Comparison of ENCODE assay signal across 8 cellular contexts in the genomic region with DNA sequence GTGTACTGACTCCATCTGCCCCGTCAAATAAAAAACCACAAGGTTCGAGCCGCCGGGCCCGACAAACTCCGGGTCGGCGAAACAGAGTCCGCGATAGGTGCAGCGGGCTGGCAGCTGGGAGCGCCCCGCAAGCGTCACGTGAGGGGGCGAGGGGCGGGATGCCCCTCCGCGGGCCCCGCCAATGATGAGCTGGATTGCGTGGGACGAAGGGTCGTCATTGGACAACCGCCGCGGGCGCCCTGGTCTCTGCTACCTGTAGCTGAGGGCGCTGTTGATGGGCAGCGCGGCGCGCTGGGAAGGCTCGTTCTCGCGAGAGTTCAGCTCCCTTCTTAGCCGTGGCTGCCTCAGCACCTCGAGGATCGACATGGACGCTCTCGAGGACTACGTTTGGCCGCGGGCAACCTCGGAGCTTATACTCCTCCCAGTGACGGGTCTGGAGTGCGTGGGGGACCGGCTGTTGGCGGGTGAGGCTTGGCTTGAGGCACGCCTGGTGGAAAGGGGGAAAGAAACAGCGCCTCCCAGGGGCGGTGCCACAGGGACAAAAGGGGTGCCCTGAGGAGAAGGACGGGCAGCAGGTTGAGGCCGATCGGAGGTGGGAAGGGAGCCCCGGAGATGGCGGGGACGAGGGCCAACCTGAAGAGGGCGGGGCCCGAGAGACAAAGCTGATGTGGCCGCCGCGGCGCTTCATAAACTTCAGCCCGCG. TPM values are rescaled to one million over a fixed set of nuclear protein-coding genes. Genes with fewer than 3 reads are reported as not detected.
DNase-seq lines count a peak whose midpoint lies in the region; ATAC-seq lines count a peak whose summit lies in the region.

A gene with protein sequence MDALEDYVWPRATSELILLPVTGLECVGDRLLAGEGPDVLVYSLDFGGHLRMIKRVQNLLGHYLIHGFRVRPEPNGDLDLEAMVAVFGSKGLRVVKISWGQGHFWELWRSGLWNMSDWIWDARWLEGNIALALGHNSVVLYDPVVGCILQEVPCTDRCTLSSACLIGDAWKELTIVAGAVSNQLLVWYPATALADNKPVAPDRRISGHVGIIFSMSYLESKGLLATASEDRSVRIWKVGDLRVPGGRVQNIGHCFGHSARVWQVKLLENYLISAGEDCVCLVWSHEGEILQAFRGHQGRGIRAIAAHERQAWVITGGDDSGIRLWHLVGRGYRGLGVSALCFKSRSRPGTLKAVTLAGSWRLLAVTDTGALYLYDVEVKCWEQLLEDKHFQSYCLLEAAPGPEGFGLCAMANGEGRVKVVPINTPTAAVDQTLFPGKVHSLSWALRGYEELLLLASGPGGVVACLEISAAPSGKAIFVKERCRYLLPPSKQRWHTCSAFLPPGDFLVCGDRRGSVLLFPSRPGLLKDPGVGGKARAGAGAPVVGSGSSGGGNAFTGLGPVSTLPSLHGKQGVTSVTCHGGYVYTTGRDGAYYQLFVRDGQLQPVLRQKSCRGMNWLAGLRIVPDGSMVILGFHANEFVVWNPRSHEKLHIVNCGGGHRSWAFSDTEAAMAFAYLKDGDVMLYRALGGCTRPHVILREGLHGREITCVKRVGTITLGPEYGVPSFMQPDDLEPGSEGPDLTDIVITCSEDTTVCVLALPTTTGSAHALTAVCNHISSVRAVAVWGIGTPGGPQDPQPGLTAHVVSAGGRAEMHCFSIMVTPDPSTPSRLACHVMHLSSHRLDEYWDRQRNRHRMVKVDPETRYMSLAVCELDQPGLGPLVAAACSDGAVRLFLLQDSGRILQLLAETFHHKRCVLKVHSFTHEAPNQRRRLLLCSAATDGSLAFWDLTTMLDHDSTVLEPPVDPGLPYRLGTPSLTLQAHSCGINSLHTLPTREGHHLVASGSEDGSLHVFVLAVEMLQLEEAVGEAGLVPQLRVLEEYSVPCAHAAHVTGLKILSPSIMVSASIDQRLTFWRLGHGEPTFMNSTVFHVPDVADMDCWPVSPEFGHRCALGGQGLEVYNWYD (plus strand): TSS at position 324 of the 703 bp plus-strand sequence. CDS start 41 bp downstream, at position 365.

- H3K27me3 Mint-ChIP-seq in activated T-helper 1 cell treated with anti-CD3 and anti-CD28 coated beads, Interleukin-12 subunit alpha, Interleukin-12 subunit beta, Interleukin-2, Interleukin-4 antibody, amounts not matched to agents 30 ng/mL and 10 ng/mL and 1 ng/mL, durations not matched to agents 14 hours and 24 hours and 36 hours (ENCODE audit: insufficient read depth): no peaks in the 10 kb centered on the region
- no peaks in the 10 kb centered on the region for H3K27me3 Mint-ChIP-seq in naive B cell
- H3K27me3 Mint-ChIP-seq in stimulated activated memory B cell treated with anti-CD40 and anti-IgM and Interleukin-4, amounts not matched to agents 10 μg/mL and 1 μg/mL and 100 μg/mL, for 72 hours: no peaks in the 10 kb centered on the region

- 0 to 1% methylated on average over 48 to 65 of the region's 65 CpGs for WGBS in GM23248 (ENCODE audit: low coverage in 1 of 2, low lambda C conversion rate in 2 of 2, missing lambda C conversion rate in 2 of 2), 2 experiments

- peak within 1 kb of the TSS; percentile 80 for H3K4me3 ChIP-seq in GM23248

- H3K27ac ChIP-seq in GM23248: peak within 1 kb of the TSS; percentile 94

- no peaks in the 10 kb centered on the region for H4K20me1 ChIP-seq in GM23248 (ENCODE audit: insufficient read depth)

- H3K4me1 Mint-ChIP-seq in activated T-helper 1 cell treated with anti-CD3 and anti-CD28 coated beads, Interleukin-12 subunit alpha, Interleukin-12 subunit beta, Interleukin-2, Interleukin-4 antibody, amounts not matched to agents 30 ng/mL and 10 ng/mL and 1 ng/mL, durations not matched to agents 14 hours and 24 hours and 36 hours (ENCODE audit: low read depth): peaks cover 29% of the 10 kb centered on the region
- peaks cover 26 to 39% (median 35%) of the 10 kb centered on the region in 3 donors for H3K4me1 Mint-ChIP-seq in naive B cell
- H3K4me1 Mint-ChIP-seq in stimulated activated memory B cell treated with anti-CD40 and anti-IgM and Interleukin-4, amounts not matched to agents 10 μg/mL and 1 μg/mL and 100 μg/mL, for 72 hours: peaks cover 47% of the 10 kb centered on the region

- no peaks in the 10 kb centered on the region for H3K36me3 ChIP-seq in GM23248 (ENCODE audit: low read depth)

- peaks cover 58% of the 10 kb centered on the region for H3K79me2 ChIP-seq in GM23248 (ENCODE audit: insufficient read depth)

- H3K36me3 Mint-ChIP-seq in activated T-helper 1 cell treated with anti-CD3 and anti-CD28 coated beads, Interleukin-12 subunit alpha, Interleukin-12 subunit beta, Interleukin-2, Interleukin-4 antibody, amounts not matched to agents 30 ng/mL and 10 ng/mL and 1 ng/mL, durations not matched to agents 14 hours and 24 hours and 36 hours (ENCODE audit: low read depth): peaks cover 15% of the 10 kb centered on the region
- H3K36me3 Mint-ChIP-seq in naive B cell: no peaks in the 10 kb centered on the region
- peaks cover 28% of the 10 kb centered on the region for H3K36me3 Mint-ChIP-seq in stimulated activated memory B cell treated with anti-CD40 and anti-IgM and Interleukin-4, amounts not matched to agents 10 μg/mL and 1 μg/mL and 100 μg/mL, for 72 hours

- peak within 1 kb of the TSS; percentile 100 for H3K27ac Mint-ChIP-seq in activated T-helper 1 cell treated with anti-CD3 and anti-CD28 coated beads, Interleukin-12 subunit alpha, Interleukin-12 subunit beta, Interleukin-2, Interleukin-4 antibody, amounts not matched to agents 30 ng/mL and 10 ng/mL and 1 ng/mL, durations not matched to agents 14 hours and 24 hours and 36 hours
- peak within 1 kb of the TSS; percentile 96 to 100 (median 98) for H3K27ac Mint-ChIP-seq in naive B cell
- H3K27ac Mint-ChIP-seq in stimulated activated memory B cell treated with anti-CD40 and anti-IgM and Interleukin-4, amounts not matched to agents 10 μg/mL and 1 μg/mL and 100 μg/mL, for 72 hours: peak within 1 kb of the TSS; percentile 98

- in situ Hi-C loops in GM23248 (cut with MboI): no loop called here

- peak within 1 kb of the TSS; percentile 98 for H3K4me3 Mint-ChIP-seq in activated T-helper 1 cell treated with anti-CD3 and anti-CD28 coated beads, Interleukin-12 subunit alpha, Interleukin-12 subunit beta, Interleukin-2, Interleukin-4 antibody, amounts not matched to agents 30 ng/mL and 10 ng/mL and 1 ng/mL, durations not matched to agents 14 hours and 24 hours and 36 hours
- H3K4me3 Mint-ChIP-seq in naive B cell: peak within 1 kb of the TSS; percentile 89 to 100 (median 100)
- peak within 1 kb of the TSS; percentile 99 for H3K4me3 Mint-ChIP-seq in stimulated activated memory B cell treated with anti-CD40 and anti-IgM and Interleukin-4, amounts not matched to agents 10 μg/mL and 1 μg/mL and 100 μg/mL, for 72 hours

- H3K27me3 ChIP-seq in GM23248 (replicated peaks; ENCODE audit: insufficient read depth): no peaks in the 10 kb centered on the region

- no peaks in the 10 kb centered on the region for H3K9me2 ChIP-seq in GM23248 (ENCODE audit: insufficient read depth)

- H3F3A ChIP-seq in GM23248 (ENCODE audit: insufficient read depth): peaks cover 5% of the 10 kb centered on the region; the same call in 1 of the 2 replicates

- no peaks in the 10 kb centered on the region for H3K9me3 Mint-ChIP-seq in activated T-helper 1 cell treated with anti-CD3 and anti-CD28 coated beads, Interleukin-12 subunit alpha, Interleukin-12 subunit beta, Interleukin-2, Interleukin-4 antibody, amounts not matched to agents 30 ng/mL and 10 ng/mL and 1 ng/mL, durations not matched to agents 14 hours and 24 hours and 36 hours
- no peaks in the 10 kb centered on the region for H3K9me3 Mint-ChIP-seq in naive B cell
- no peaks in the 10 kb centered on the region for H3K9me3 Mint-ChIP-seq in stimulated activated memory B cell treated with anti-CD40 and anti-IgM and Interleukin-4, amounts not matched to agents 10 μg/mL and 1 μg/mL and 100 μg/mL, for 72 hours

- 0 out of 2 replicates have a peak, but pooled peaks cover 11% of the 10 kb centered on the region for H3K4me1 ChIP-seq in GM23248 (ENCODE audit: insufficient read depth)

- no peaks in the 10 kb centered on the region for H3K9me3 ChIP-seq in GM23248 (ENCODE audit: low read depth)

- peak; percentile 99 for DNase-seq in EH (ENCODE audit: low read depth)
- peak; percentile 97 for DNase-seq in GM23248
- DNase-seq in Kasumi-1 (lab: John Stamatoyannopoulos, UW): peak; percentile 96 to 97
- DNase-seq in RKO (ENCODE audit: low spot score): peak; percentile 97
- DNase-seq in activated T-helper 1 cell treated with anti-CD3 and anti-CD28 coated beads, Interleukin-12 subunit alpha, Interleukin-12 subunit beta, Interleukin-2, Interleukin-4 antibody, amounts not matched to agents 30 ng/mL and 10 ng/mL and 1 ng/mL, durations not matched to agents 14 hours and 24 hours and 36 hours (ENCODE audit: low spot score): peak; percentile 96
- peak; percentile 97 for DNase-seq in fibroblast of gingiva (ENCODE audit: low read depth)
- DNase-seq in naive B cell: peak; percentile 98

- ATAC-seq in naive B cell (ENCODE audit: low read depth in 2 of 2): peak; percentile 91
- ATAC-seq in stimulated activated memory B cell treated with anti-CD40 and anti-IgM and Interleukin-4, amounts not matched to agents 10 μg/mL and 1 μg/mL and 100 μg/mL, for 72 hours: peak; percentile 96

- peak within 1 kb of the TSS; percentile 95 for H3K9ac ChIP-seq in GM23248

- intact Hi-C loops in activated T-helper 1 cell treated with anti-CD3 and anti-CD28 coated beads, Interleukin-12 subunit alpha, Interleukin-12 subunit beta, Interleukin-2, Interleukin-4 antibody, amounts not matched to agents 30 ng/mL and 10 ng/mL and 1 ng/mL, durations not matched to agents 14 hours and 24 hours and 36 hours (cut with micrococcal nuclease): loop anchor here (1.0 to 5.0 kb wide), 11 partner anchors 11 to 738 kb away; a partner anchor contains a TSS

- H2AFZ ChIP-seq in GM23248: peak within 1 kb of the TSS; percentile 82

- H3K4me2 ChIP-seq in GM23248 (ENCODE audit: unreplicated experiment): peak within 1 kb of the TSS; percentile 85

RNA-seq across cellular contexts. Expression of the gene that starts here (rescaled TPM):
- 56.1 and 60.8 TPM in 2 replicates for total RNA-seq in GM23248 (2014; rRNA removed; shearing (Covaris generic))
- polyA plus RNA-seq in GM23248 (2016; fragmentation: Nextera tagmentation; extraction: Ambion mirVana) (50.3 and 51.3 TPM in 2 replicates), naive B cell (ENCODE audit: low read depth in 6 of 6) (100 to 1,000 TPM in 4 of 6 donors, 10 to 100 TPM in 2; 94.3 to 112 (median 106) TPM)
- total RNA-seq in activated T-helper 1 cell treated with anti-CD3 and anti-CD28 coated beads, Interleukin-12 subunit alpha, Interleukin-12 subunit beta, Interleukin-2, Interleukin-4 antibody, amounts not matched to agents 30 ng/mL and 10 ng/mL and 1 ng/mL, durations not matched to agents 14 hours and 24 hours and 36 hours: 143 and 145 TPM in 2 replicates

Comparison
In these comparisons a context has a peak if more than half of its experiments do, and no peak if none do; other contexts are left out.
1. Peak in every context shown above with its lines: DNase-seq, ATAC-seq, H3K4me3 ChIP-seq and H3K27ac ChIP-seq.